ENCODE assay signal across 10 cellular contexts in the genomic region with DNA sequence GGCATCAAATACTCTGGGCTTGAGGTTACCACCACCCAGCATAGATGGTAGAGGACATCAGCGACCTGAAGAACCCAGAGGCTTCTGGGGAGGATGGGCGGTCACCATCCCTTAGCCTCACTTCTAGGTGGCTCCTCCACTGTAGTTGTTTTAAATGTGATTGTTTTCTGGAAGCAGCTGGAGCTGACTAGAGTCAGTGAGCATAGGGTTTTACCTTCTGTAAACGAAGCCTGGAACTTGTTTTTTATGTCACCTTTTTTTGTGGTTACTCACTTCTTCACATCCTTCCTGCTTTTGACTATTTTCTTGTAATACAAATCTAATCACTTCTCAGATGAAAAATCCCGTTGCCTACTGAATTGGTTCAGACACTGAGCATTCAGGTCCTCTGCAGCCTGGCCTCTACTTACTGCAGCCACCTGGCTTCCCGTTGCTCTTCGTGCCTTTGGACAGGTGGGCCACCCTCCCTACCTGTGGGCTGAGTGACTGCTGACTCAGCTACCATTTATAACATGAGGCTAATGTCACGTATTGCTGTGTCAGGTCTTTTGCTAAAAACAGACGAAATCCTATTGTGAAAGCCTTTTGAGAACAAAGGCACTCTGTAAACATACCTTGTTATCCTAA.
DNase-seq lines count a peak whose midpoint lies in the region; ATAC-seq and TF ChIP-seq lines count a peak whose summit lies in the region.
"Had no signal": no experiment of that assay in that cellular context is flagged by ENCODE, and none has a peak within 500 bp of the region (broad histone marks: within the 10 kb centered on the region; RNA-seq: fewer than 3 reads in every experiment).

No MANE protein-coding gene starts in this region.

- H3K9me2 ChIP-seq in GM23338 (ENCODE audit: insufficient read depth) = no peaks in the 10 kb centered on the region

- H3K4me1 ChIP-seq in GM23338 (ENCODE audit: insufficient read depth) (peaks cover 21% of the 10 kb centered on the region; the same call in 1 of the 2 replicates), HAP-1 (no peaks in the 10 kb centered on the region)
- H3K4me1 ChIP-seq: esophagus muscularis mucosa had no signal

- DNase-seq in GM23338 (ENCODE audit: low spot score) (no peak), NCI-H1417 treated with DMSO at 0.1 percent for 48 hours (lab: John Stamatoyannopoulos, UW) (peak; percentile 46), memory B cell (ENCODE audit: low spot score in 2 of 2) (no peak), DMS 273 (lab: John Stamatoyannopoulos, UW; ENCODE audit: unreplicated experiment) (no peak), NCI-H2196 (lab: John Stamatoyannopoulos, UW; ENCODE audit: unreplicated experiment) (no peak), HAP-1 (ENCODE audit: low spot score in 2 of 2) (no peak)
- DNase-seq in activated naive CD4-positive, alpha-beta T cell treated with anti-CD3 and anti-CD28 coated beads for 36 hours = peak; percentile 58
- DNase-seq: stimulated activated CD4-positive, alpha-beta T cell treated with anti-CD3 and anti-CD28 coated beads, Interleukin-4, amount 100 ng/mL, for 4 hours; SW 1271 had no signal

- ATAC-seq in GM23338 = peak; percentile 47
- ATAC-seq in memory B cell (ENCODE audit: low read depth) = no peak

- peaks cover 13% of the 10 kb centered on the region; the same call in 1 of the 2 replicates for H3K36me3 ChIP-seq in GM23338 (ENCODE audit: insufficient read depth)
- peaks cover 13% of the 10 kb centered on the region for H3K36me3 ChIP-seq in HAP-1 (replicated peaks)

- 0 out of 2 replicates have a peak, but pooled peaks cover 2% of the 10 kb centered on the region for H4K20me1 ChIP-seq in GM23338 (replicated peaks; ENCODE audit: insufficient read depth)

- CTCF ChIA-PET in activated naive CD4-positive, alpha-beta T cell treated with anti-CD3 and anti-CD28 coated beads for 36 hours (lab: Charles Lee) = no interaction called here

- in situ Hi-C loops in HAP-1 (cut with MboI; ENCODE audit: low sequenced_read_pairs) = no loop called here

- H2AFZ ChIP-seq in GM23338 = no peak overlapping the region

- H3K9me3 ChIP-seq in HAP-1 = no peaks in the 10 kb centered on the region
- H3K9me3 ChIP-seq: esophagus muscularis mucosa had no signal

- H3K4me2 ChIP-seq in GM23338 = no peak overlapping the region

- no peaks in the 10 kb centered on the region for H3K79me2 ChIP-seq in GM23338 (replicated peaks; ENCODE audit: insufficient read depth)

- H3K36me3 Mint-ChIP-seq in GM23338 (ENCODE audit: low read depth) = peaks cover 47% of the 10 kb centered on the region
- peaks cover 46% of the 10 kb centered on the region for H3K36me3 Mint-ChIP-seq in activated naive CD4-positive, alpha-beta T cell treated with anti-CD3 and anti-CD28 coated beads for 36 hours (ENCODE audit: low read depth)
- peaks cover 46% of the 10 kb centered on the region for H3K36me3 Mint-ChIP-seq in memory B cell

- H3K27me3 ChIP-seq in GM23338 (ENCODE audit: insufficient read depth) (no peaks in the 10 kb centered on the region), HAP-1 (ENCODE audit: low read depth) (no peaks in the 10 kb centered on the region)
- H3K27me3 ChIP-seq: esophagus muscularis mucosa had no signal

- H3K4me1 Mint-ChIP-seq in GM23338 (peaks cover 18% of the 10 kb centered on the region; the same call in 2 of the 3 replicates), memory B cell (no peaks in the 10 kb centered on the region)
- peaks cover 66% of the 10 kb centered on the region for H3K4me1 Mint-ChIP-seq in activated naive CD4-positive, alpha-beta T cell treated with anti-CD3 and anti-CD28 coated beads for 36 hours (ENCODE audit: low read depth)

- H3K4me3 ChIP-seq in GM23338 (no peak overlapping the region), HAP-1 (no peak overlapping the region)
- H3K4me3 ChIP-seq: esophagus muscularis mucosa had no signal

- H3K4me3 Mint-ChIP-seq in GM23338 = no peak overlapping the region
- peak overlapping the region; percentile 42 for H3K4me3 Mint-ChIP-seq in activated naive CD4-positive, alpha-beta T cell treated with anti-CD3 and anti-CD28 coated beads for 36 hours
- no peak overlapping the region for H3K4me3 Mint-ChIP-seq in memory B cell

- H3K27me3 Mint-ChIP-seq in GM23338 (ENCODE audit: insufficient read depth, low read depth, poor library complexity) (no peaks in the 10 kb centered on the region), memory B cell (no peaks in the 10 kb centered on the region)
- no peaks in the 10 kb centered on the region for H3K27me3 Mint-ChIP-seq in activated naive CD4-positive, alpha-beta T cell treated with anti-CD3 and anti-CD28 coated beads for 36 hours (ENCODE audit: low read depth)

- H3K9me3 Mint-ChIP-seq in GM23338 (no peaks in the 10 kb centered on the region), memory B cell (no peaks in the 10 kb centered on the region)
- H3K9me3 Mint-ChIP-seq in activated naive CD4-positive, alpha-beta T cell treated with anti-CD3 and anti-CD28 coated beads for 36 hours = no peaks in the 10 kb centered on the region

- no peak overlapping the region for H3K27ac ChIP-seq in GM23338 (ENCODE audit: low read depth)
- H3K27ac ChIP-seq: esophagus muscularis mucosa had no signal

- intact Hi-C loops in activated naive CD4-positive, alpha-beta T cell treated with anti-CD3 and anti-CD28 coated beads for 36 hours (cut with micrococcal nuclease) = loop anchor here (1.0 to 5.0 kb wide), 7 partner anchors 64 to 1110 kb away; partner anchors contain the start of genes FER and MAN2A1

- TF ChIP-seq CTCF in GM23338 (conservative IDR thresholded peaks at IDR 0.05; ENCODE audit: low read depth in 2 of 2) = no peak

- H3F3A ChIP-seq in GM23338 (replicated peaks; ENCODE audit: low read depth) = no peaks in the 10 kb centered on the region

- H3K27ac Mint-ChIP-seq in GM23338 (peak overlapping the region; percentile 82; the same call in 1 of the 2 replicates), memory B cell (peak overlapping the region; percentile 2)
- H3K27ac Mint-ChIP-seq in activated naive CD4-positive, alpha-beta T cell treated with anti-CD3 and anti-CD28 coated beads for 36 hours = peak overlapping the region; percentile 88

TF ChIP-seq in GM23338, 12 proteins besides CTCF, POLR2A, EP300 and RAD21 (continues in another document):
- TF ChIP-seq STAT1 (IDR thresholded peaks at IDR 0.05; ENCODE audit: unreplicated experiment) (no peak), JUNB (IDR thresholded peaks at IDR 0.05; ENCODE audit: unreplicated experiment) (no peak), CREB1 (CRISPR knock-in tag; IDR thresholded peaks at IDR 0.05; ENCODE audit: low read depth) (no peak), ZNF331 (CRISPR knock-in tag; IDR thresholded peaks at IDR 0.05; ENCODE audit: low read depth) (no peak), POLR2AphosphoS5 (IDR thresholded peaks at IDR 0.05; ENCODE audit: low read depth) (no peak)

Comparison
In these comparisons a context has a peak if more than half of its experiments do, and no peak if none do; other contexts are left out.
1. DNase-seq: peak in NCI-H1417 treated with DMSO at 0.1 percent for 48 hours (single experiment) and activated naive CD4-positive, alpha-beta T cell treated with anti-CD3 and anti-CD28 coated beads for 36 hours (single experiment); none in GM23338 (single experiment), memory B cell (0 of 2), DMS 273 (single experiment), NCI-H2196 (single experiment) and HAP-1 (0 of 2).
2. H3K27ac Mint-ChIP-seq: peak in every context shown above with its lines; median percentile 88 in activated naive CD4-positive, alpha-beta T cell treated with anti-CD3 and anti-CD28 coated beads for 36 hours; 82 in GM23338; 2 in memory B cell.